Comparison of ENCODE assay signal across 8 cellular contexts in the genomic region with DNA sequence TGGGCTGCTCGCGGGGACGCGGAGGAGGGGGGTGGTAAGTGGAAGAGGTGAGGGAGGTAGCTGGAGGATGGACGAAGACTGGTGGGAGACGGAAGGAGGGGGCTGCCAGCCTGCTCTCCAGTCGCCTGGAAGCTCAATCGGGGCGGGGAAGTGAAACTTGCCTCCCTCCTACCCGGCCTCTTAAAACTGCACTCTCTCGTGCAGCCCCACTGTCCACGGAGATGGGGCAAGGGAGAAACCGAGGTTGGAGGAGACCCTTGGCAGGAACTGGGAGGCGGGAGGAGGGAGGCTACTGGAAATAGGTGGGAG. TPM values are rescaled to one million over a fixed set of nuclear protein-coding genes. Genes with fewer than 3 reads are reported as not detected.
A peak's percentile ranks its signal among the peaks of the same experiment; 100 is the strongest.
DNase-seq lines count a peak whose midpoint lies in the region; ATAC-seq lines count a peak whose summit lies in the region.

No MANE protein-coding gene starts in this region.

- no peaks in the 10 kb centered on the region for H3K9me3 ChIP-seq in skeletal muscle satellite cell (replicated peaks; ENCODE audit: low read length)

- H3K27me3 ChIP-seq in skeletal muscle satellite cell (ENCODE audit: control insufficient read depth, insufficient read depth, low read length): peaks cover 15% of the 10 kb centered on the region

- peak overlapping the region; percentile 86 for H3K4me3 ChIP-seq in skeletal muscle satellite cell (ENCODE audit: low read length)

- DNase-seq in RPMI7951 (ENCODE audit: low read depth): peak; percentile 47
- DNase-seq in glomerular visceral epithelial cell (ENCODE audit: extremely low spot score): peak; percentile 45
- no peak for DNase-seq in SKM-1 (lab: John Stamatoyannopoulos, UW; ENCODE audit: unreplicated experiment)
- no peak for DNase-seq in HK-2 (ENCODE audit: unreplicated experiment)

- peak overlapping the region; percentile 95 for H3K4me2 ChIP-seq in skeletal muscle satellite cell (ENCODE audit: low read length)

- peaks cover 45% of the 10 kb centered on the region for H3K4me1 ChIP-seq in skeletal muscle satellite cell (ENCODE audit: control insufficient read depth, insufficient read depth, low read length)

- ATAC-seq in GM19035 (IDR thresholded peaks at IDR 0.05; ENCODE audit: unreplicated experiment) (peak; percentile 11), GM18858 (IDR thresholded peaks at IDR 0.05; ENCODE audit: unreplicated experiment) (no peak), HG03565 (IDR thresholded peaks at IDR 0.05; ENCODE audit: unreplicated experiment) (no peak)

- peak overlapping the region; percentile 83 for H3K9ac ChIP-seq in skeletal muscle satellite cell (ENCODE audit: low read depth, low read length)

- H3K36me3 ChIP-seq in skeletal muscle satellite cell (ENCODE audit: insufficient read depth, low read length): peaks cover 12% of the 10 kb centered on the region

RNA-seq across cellular contexts. Expression of gene SOX9, which starts 1.1 kb away (rescaled TPM):
- total RNA-seq in RPMI7951 (2014; rRNA removed; shearing (Covaris generic)): 6.7 and 9.0 TPM in 2 replicates
- 0.44 and 0.51 TPM in 2 replicates for total RNA-seq in skeletal muscle satellite cell (2012; rRNA removed)

Comparison
In these comparisons a context has a peak if more than half of its experiments do, and no peak if none do; other contexts are left out.
1. DNase-seq: peak in RPMI7951 (single experiment) and glomerular visceral epithelial cell (single experiment); none in SKM-1 (single experiment) and HK-2 (single experiment).